In genomic region chr6:45539124-45539523, GRCh38 we compare ENCODE assay signal across 29 cellular contexts.
DNase-seq lines count a peak whose midpoint lies in the region; ATAC-seq and TF ChIP-seq lines count a peak whose summit lies in the region.
"Had no signal": no experiment of that assay in that cellular context is flagged by ENCODE, and none has a peak within 500 bp of the region (broad histone marks: within the 10 kb centered on the region; RNA-seq: fewer than 3 reads in every experiment).

No MANE protein-coding gene starts in this region.

- H3K4me3 Mint-ChIP-seq in osteocyte (ENCODE audit: unreplicated experiment) = peak overlapping the region; percentile 19
- H3K4me3 Mint-ChIP-seq in activated CD4-positive, alpha-beta memory T cell treated with anti-CD3 and anti-CD28 coated beads, Interleukin-2, amount 10 ng/mL, durations not matched to agents 7 days and 5 days = no peak overlapping the region
- H3K4me3 Mint-ChIP-seq: activated CD4-positive, alpha-beta T cell treated with anti-CD3 and anti-CD28 coated beads, Interleukin-2, amount 10 ng/mL, durations not matched to agents 24 days and 14 days; activated CD8-positive, alpha-beta memory T cell treated with anti-CD3 and anti-CD28 coated beads, Interleukin-2, amount 10 ng/mL, durations not matched to agents 7 days and 5 days; effector memory CD8-positive, alpha-beta T cell; IgD-negative memory B cell had no signal

- no peaks in the 10 kb centered on the region for H3K9me3 ChIP-seq in HAP-1
- H3K9me3 ChIP-seq: gastroesophageal sphincter, lower lobe of right lung, neutrophil, SK-N-SH, uterus had no signal

- TF ChIP-seq CTCF in fibroblast of pulmonary artery (IDR thresholded peaks at IDR 0.05; ENCODE audit: low read length, missing control alignments) (no peak), osteocyte (IDR thresholded peaks at IDR 0.05) (no peak)

- H2AFZ ChIP-seq in ACC112 (ENCODE audit: low read length, unreplicated experiment) = peak overlapping the region; percentile 63

- peak overlapping the region; percentile 91 for H3K27ac Mint-ChIP-seq in osteocyte (ENCODE audit: unreplicated experiment)
- no peak overlapping the region for H3K27ac Mint-ChIP-seq in activated CD4-positive, alpha-beta memory T cell treated with anti-CD3 and anti-CD28 coated beads, Interleukin-2, amount 10 ng/mL, durations not matched to agents 7 days and 5 days
- H3K27ac Mint-ChIP-seq: activated CD4-positive, alpha-beta T cell treated with anti-CD3 and anti-CD28 coated beads, Interleukin-2, amount 10 ng/mL, durations not matched to agents 24 days and 14 days; activated CD8-positive, alpha-beta memory T cell treated with anti-CD3 and anti-CD28 coated beads, Interleukin-2, amount 10 ng/mL, durations not matched to agents 7 days and 5 days; IgD-negative memory B cell had no signal

- H3K4me1 ChIP-seq in ACC112 (ENCODE audit: control insufficient read depth, insufficient read depth, low read length, unreplicated experiment) (peaks cover 36% of the 10 kb centered on the region), HAP-1 (no peaks in the 10 kb centered on the region)
- H3K4me1 ChIP-seq: gastroesophageal sphincter, lower lobe of right lung, uterus had no signal

- H3K4me1 Mint-ChIP-seq in osteocyte (ENCODE audit: unreplicated experiment) = peaks cover 28% of the 10 kb centered on the region
- peaks cover 34% of the 10 kb centered on the region for H3K4me1 Mint-ChIP-seq in activated CD4-positive, alpha-beta memory T cell treated with anti-CD3 and anti-CD28 coated beads, Interleukin-2, amount 10 ng/mL, durations not matched to agents 7 days and 5 days

- no peaks in the 10 kb centered on the region for H3K27me3 Mint-ChIP-seq in osteocyte (ENCODE audit: unreplicated experiment)
- H3K27me3 Mint-ChIP-seq in activated CD4-positive, alpha-beta memory T cell treated with anti-CD3 and anti-CD28 coated beads, Interleukin-2, amount 10 ng/mL, durations not matched to agents 7 days and 5 days = no peaks in the 10 kb centered on the region
- H3K27me3 Mint-ChIP-seq: activated CD4-positive, alpha-beta T cell treated with anti-CD3 and anti-CD28 coated beads, Interleukin-2, amount 10 ng/mL, durations not matched to agents 24 days and 14 days; activated CD8-positive, alpha-beta memory T cell treated with anti-CD3 and anti-CD28 coated beads, Interleukin-2, amount 10 ng/mL, durations not matched to agents 7 days and 5 days; effector memory CD8-positive, alpha-beta T cell; IgD-negative memory B cell had no signal

- DNase-seq in NCI-H69 (lab: John Stamatoyannopoulos, UW) (peak; percentile 12), fibroblast of pulmonary artery (ENCODE audit: low read depth) (peak; percentile 26), osteocyte (ENCODE audit: extremely low spot score, unreplicated experiment) (no peak), HAP-1 (ENCODE audit: low spot score in 2 of 2) (no peak)
- DNase-seq in activated CD4-positive, alpha-beta memory T cell treated with anti-CD3 and anti-CD28 coated beads, Interleukin-2, amount 10 ng/mL, durations not matched to agents 7 days and 5 days = no peak
- DNase-seq in central memory CD4-positive, alpha-beta T cell = no peak
- DNase-seq: activated CD4-positive, alpha-beta T cell treated with anti-CD3 and anti-CD28 coated beads, Interleukin-2, amount 10 ng/mL, durations not matched to agents 24 days and 14 days; activated CD8-positive, alpha-beta memory T cell treated with anti-CD3 and anti-CD28 coated beads, Interleukin-2, amount 10 ng/mL, durations not matched to agents 7 days and 5 days; effector memory CD8-positive, alpha-beta T cell; H7; islet precursor cell; lower lobe of right lung; NCI-H1092; NCI-H187; NCI-H2171 treated with DMSO at 0.1 percent for 48 hours; NCI-H774; SK-N-SH; small intestine; stimulated activated CD4-positive, alpha-beta T cell treated with anti-CD3 and anti-CD28 coated beads, Interleukin-1b, Interleukin-23, amount 100 ng/mL, for 48 hours; WERI-Rb-1 had no signal

- no peaks in the 10 kb centered on the region for H3K27me3 ChIP-seq in ACC112 (ENCODE audit: insufficient read depth, low read length)
- no peaks in the 10 kb centered on the region for H3K27me3 ChIP-seq in HAP-1 (ENCODE audit: low read depth)
- H3K27me3 ChIP-seq: gastroesophageal sphincter, neutrophil, uterus had no signal

- no peaks in the 10 kb centered on the region for H3K79me2 ChIP-seq in ACC112 (ENCODE audit: control insufficient read depth, insufficient read depth, low read length, unreplicated experiment)

- no peaks in the 10 kb centered on the region for H3K36me3 ChIP-seq in ACC112 (ENCODE audit: insufficient read depth, low read length)
- H3K36me3 ChIP-seq in HAP-1 (replicated peaks) = no peaks in the 10 kb centered on the region
- H3K36me3 ChIP-seq: gastroesophageal sphincter, lower lobe of right lung, uterus, WERI-Rb-1 had no signal

- H3K4me3 ChIP-seq in ACC112 (ENCODE audit: low read depth, low read length) = peak overlapping the region; percentile 9; the same call in 1 of the 2 replicates
- no peak overlapping the region for H3K4me3 ChIP-seq in fibroblast of pulmonary artery (replicated peaks; ENCODE audit: low read depth, low read length)
- no peak overlapping the region for H3K4me3 ChIP-seq in HAP-1
- H3K4me3 ChIP-seq: gastroesophageal sphincter, lower lobe of right lung, uterus had no signal

- peak overlapping the region; percentile 42; the same call in 1 of the 2 replicates for H3K27ac ChIP-seq in ACC112 (ENCODE audit: low read depth, low read length)
- H3K27ac ChIP-seq: gastroesophageal sphincter, lower lobe of right lung, neutrophil, RWPE1, WERI-Rb-1 had no signal

- in situ Hi-C loops in HAP-1 (cut with MboI; ENCODE audit: low sequenced_read_pairs) = no loop called here

- POLR2A ChIA-PET in activated CD4-positive, alpha-beta memory T cell treated with anti-CD3 and anti-CD28 coated beads, Interleukin-2, amount 10 ng/mL, durations not matched to agents 7 days and 5 days (lab: Charles Lee) = no interaction called here

- ATAC-seq in GM21367 (IDR thresholded peaks at IDR 0.05; ENCODE audit: unreplicated experiment) = no peak
- ATAC-seq: activated CD8-positive, alpha-beta memory T cell treated with anti-CD3 and anti-CD28 coated beads, Interleukin-2, amount 10 ng/mL, durations not matched to agents 7 days and 5 days; effector memory CD8-positive, alpha-beta T cell; esophagus mucosa; gastroesophageal sphincter; lower lobe of right lung had no signal

- CTCF ChIA-PET in activated CD4-positive, alpha-beta memory T cell treated with anti-CD3 and anti-CD28 coated beads, Interleukin-2, amount 10 ng/mL, durations not matched to agents 7 days and 5 days (lab: Charles Lee) = no interaction called here

- H3K9me3 Mint-ChIP-seq in osteocyte (ENCODE audit: unreplicated experiment) = no peaks in the 10 kb centered on the region
- H3K9me3 Mint-ChIP-seq in activated CD4-positive, alpha-beta memory T cell treated with anti-CD3 and anti-CD28 coated beads, Interleukin-2, amount 10 ng/mL, durations not matched to agents 7 days and 5 days = no peaks in the 10 kb centered on the region
- H3K9me3 Mint-ChIP-seq: activated CD4-positive, alpha-beta T cell treated with anti-CD3 and anti-CD28 coated beads, Interleukin-2, amount 10 ng/mL, durations not matched to agents 24 days and 14 days; brain; effector memory CD8-positive, alpha-beta T cell; IgD-negative memory B cell had no signal

- peaks cover 18% of the 10 kb centered on the region for H3K36me3 Mint-ChIP-seq in osteocyte (ENCODE audit: unreplicated experiment)
- peaks cover 77% of the 10 kb centered on the region for H3K36me3 Mint-ChIP-seq in activated CD4-positive, alpha-beta memory T cell treated with anti-CD3 and anti-CD28 coated beads, Interleukin-2, amount 10 ng/mL, durations not matched to agents 7 days and 5 days (ENCODE audit: low read depth)
- H3K36me3 Mint-ChIP-seq: brain had no signal

Comparison
In these comparisons a context has a peak if more than half of its experiments do, and no peak if none do; other contexts are left out.
1. DNase-seq: peak in NCI-H69 (single experiment) and fibroblast of pulmonary artery (single experiment); none in osteocyte (single experiment), HAP-1 (0 of 2), activated CD4-positive, alpha-beta memory T cell treated with anti-CD3 and anti-CD28 coated beads, Interleukin-2, amount 10 ng/mL, durations not matched to agents 7 days and 5 days (single experiment) and central memory CD4-positive, alpha-beta T cell (single experiment).